ENCODE assay signal across 20 cellular contexts in genomic region chr6:105628156-105628860, GRCh38.
DNase-seq lines count a peak whose midpoint lies in the region; ATAC-seq and TF ChIP-seq lines count a peak whose summit lies in the region.
"Had no signal": no experiment of that assay in that cellular context is flagged by ENCODE, and none has a peak within 500 bp of the region (broad histone marks: within the 10 kb centered on the region; RNA-seq: fewer than 3 reads in every experiment).

No MANE protein-coding gene starts in this region.

- no peak for TF ChIP-seq CTCF in chondrocyte (IDR thresholded peaks at IDR 0.05)

- no peak for ATAC-seq in activated naive CD4-positive, alpha-beta T cell treated with anti-CD3 and anti-CD28 coated beads, Interleukin-2, amount 50 U/mL, for 72 hours

- no peak overlapping the region for H3K4me3 Mint-ChIP-seq in activated CD4-positive, alpha-beta T cell treated with anti-CD3 and anti-CD28 coated beads, Interleukin-2, amount 10 ng/mL, durations not matched to agents 24 days and 14 days
- H3K4me3 Mint-ChIP-seq in chondrocyte (ENCODE audit: unreplicated experiment), result no peak overlapping the region

- DNase-seq in activated CD4-positive, alpha-beta T cell treated with anti-CD3 and anti-CD28 coated beads, Interleukin-2, amount 10 ng/mL, durations not matched to agents 24 days and 14 days, result no peak
- no peak for DNase-seq in activated CD4-positive, alpha-beta T cell treated with anti-CD3 and anti-CD28 coated beads for 1 hour
- DNase-seq in MV-4-11 (lab: John Stamatoyannopoulos, UW), result peak; percentile 46
- DNase-seq in fibroblast of peridontal ligament (ENCODE audit: extremely low read depth), result peak; percentile 19
- no peak for DNase-seq in chondrocyte (ENCODE audit: low spot score)
- no peak for DNase-seq in activated naive CD4-positive, alpha-beta T cell treated with anti-CD3 and anti-CD28 coated beads, Interleukin-2, amount 50 U/mL, for 72 hours (ENCODE audit: low spot score in 2 of 2)
- DNase-seq in head of caudate nucleus, result no peak
- DNase-seq: 8988T, COR-L47, DMS 273 treated with DMSO at 0.1 percent for 48 hours, GF-D8, GM23248, HCEC 1CT, KBM-7, NCI-H1694 treated with DMSO at 0.1 percent for 48 hours, NCI-H2227 treated with DMSO at 0.1 percent for 48 hours, NCI-H510A treated with DMSO at 0.1 percent for 48 hours, NCI-H774, SHP77 had no signal

- peak overlapping the region; percentile 55 for H3K27ac Mint-ChIP-seq in activated CD4-positive, alpha-beta T cell treated with anti-CD3 and anti-CD28 coated beads, Interleukin-2, amount 10 ng/mL, durations not matched to agents 24 days and 14 days
- H3K27ac Mint-ChIP-seq in chondrocyte (ENCODE audit: unreplicated experiment), result no peak overlapping the region
- H3K27ac Mint-ChIP-seq in activated naive CD4-positive, alpha-beta T cell treated with anti-CD3 and anti-CD28 coated beads, Interleukin-2, amount 50 U/mL, for 72 hours, result no peak overlapping the region

- peaks cover 50% of the 10 kb centered on the region for H3K9me3 Mint-ChIP-seq in activated CD4-positive, alpha-beta T cell treated with anti-CD3 and anti-CD28 coated beads, Interleukin-2, amount 10 ng/mL, durations not matched to agents 24 days and 14 days
- peaks cover 18% of the 10 kb centered on the region for H3K9me3 Mint-ChIP-seq in chondrocyte (ENCODE audit: low read depth)
- H3K9me3 Mint-ChIP-seq in activated naive CD4-positive, alpha-beta T cell treated with anti-CD3 and anti-CD28 coated beads, Interleukin-2, amount 50 U/mL, for 72 hours, result peaks cover 10 to 28% of the 10 kb centered on the region in 2 donors

- intact Hi-C loops in activated CD4-positive, alpha-beta T cell treated with anti-CD3 and anti-CD28 coated beads, Interleukin-2, amount 10 ng/mL, durations not matched to agents 24 days and 14 days (cut with micrococcal nuclease), result no loop called here
- intact Hi-C loops in head of caudate nucleus (cut with DNase I), result no loop called here

- peaks cover 25% of the 10 kb centered on the region for H3K36me3 Mint-ChIP-seq in activated CD4-positive, alpha-beta T cell treated with anti-CD3 and anti-CD28 coated beads, Interleukin-2, amount 10 ng/mL, durations not matched to agents 24 days and 14 days (ENCODE audit: low read depth)
- peaks cover 2% of the 10 kb centered on the region for H3K36me3 Mint-ChIP-seq in chondrocyte (ENCODE audit: low read depth)
- H3K36me3 Mint-ChIP-seq in activated naive CD4-positive, alpha-beta T cell treated with anti-CD3 and anti-CD28 coated beads, Interleukin-2, amount 50 U/mL, for 72 hours, result peaks cover 12 to 30% of the 10 kb centered on the region in 2 donors

- peak overlapping the region; percentile 9 for H3K27ac ChIP-seq in temporal lobe (ENCODE audit: low read depth, low read length)
- H3K27ac ChIP-seq: GM23248 had no signal

- peaks cover 9% of the 10 kb centered on the region for H3K27me3 Mint-ChIP-seq in activated CD4-positive, alpha-beta T cell treated with anti-CD3 and anti-CD28 coated beads, Interleukin-2, amount 10 ng/mL, durations not matched to agents 24 days and 14 days
- H3K27me3 Mint-ChIP-seq in chondrocyte (ENCODE audit: low read depth), result peaks cover 10% of the 10 kb centered on the region

- peaks cover 26% of the 10 kb centered on the region for H3K4me1 Mint-ChIP-seq in activated CD4-positive, alpha-beta T cell treated with anti-CD3 and anti-CD28 coated beads, Interleukin-2, amount 10 ng/mL, durations not matched to agents 24 days and 14 days
- H3K4me1 Mint-ChIP-seq in chondrocyte (ENCODE audit: low read depth), result no peaks in the 10 kb centered on the region

Comparison
In these comparisons a context has a peak if more than half of its experiments do, and no peak if none do; other contexts are left out.
1. DNase-seq: peak in MV-4-11 (single experiment) and fibroblast of peridontal ligament (single experiment); none in activated CD4-positive, alpha-beta T cell treated with anti-CD3 and anti-CD28 coated beads, Interleukin-2, amount 10 ng/mL, durations not matched to agents 24 days and 14 days (single experiment), activated CD4-positive, alpha-beta T cell treated with anti-CD3 and anti-CD28 coated beads for 1 hour (single experiment), chondrocyte (single experiment), activated naive CD4-positive, alpha-beta T cell treated with anti-CD3 and anti-CD28 coated beads, Interleukin-2, amount 50 U/mL, for 72 hours (0 of 2) and head of caudate nucleus (0 of 42).